ENCODE assay signal across 9 cellular contexts in genomic region chr17:58416937-58417299, GRCh38. TPM values are rescaled to one million over a fixed set of nuclear protein-coding genes. Genes with fewer than 3 reads are reported as not detected.
DNase-seq lines count a peak whose midpoint lies in the region; ATAC-seq and TF ChIP-seq lines count a peak whose summit lies in the region.
"Had no signal": no experiment of that assay in that cellular context is flagged by ENCODE, and none has a peak within 500 bp of the region (broad histone marks: within the 10 kb centered on the region; RNA-seq: fewer than 3 reads in every experiment).

No MANE protein-coding gene starts in this region.

- H4K20me1 ChIP-seq in OCI-LY7 (ENCODE audit: insufficient read depth, low read length), result no peaks in the 10 kb centered on the region

- peak overlapping the region in 3 of 7 donors; percentile 2 to 37 (median 6) for H3K4me3 Mint-ChIP-seq in CD8-positive, alpha-beta memory T cell
- peak overlapping the region; percentile 75 for H3K4me3 Mint-ChIP-seq in neural crest cell

- peaks cover 15% of the 10 kb centered on the region for H3K4me1 ChIP-seq in CD8-positive, alpha-beta memory T cell (ENCODE audit: insufficient read depth, low read length)
- H3K4me1 ChIP-seq in OCI-LY7 (ENCODE audit: insufficient read depth, low read length, poor library complexity, severe bottlenecking) (peaks cover 18% of the 10 kb centered on the region), esophagus squamous epithelium (peaks cover 0 to 30% (median 0%) of the 10 kb centered on the region in 3 donors)

- POLR2A ChIA-PET in CD8-positive, alpha-beta memory T cell (lab: Charles Lee), result interaction anchor here (1.1 to 2.8 kb wide), 6 partner anchors 62 to 100 kb away, joined by 6 to 15 read pairs (median 8); partner anchors contain the start of genes SUPT4H1 and TSPOAP1
- POLR2A ChIA-PET in OCI-LY7 (lab: Charles Lee), result interaction anchor here (0.5 to 2.3 kb wide), 9 partner anchors 13 to 573 kb away, joined by 3 to 17 read pairs (median 4); partner anchors contain the start of gene DYNLL2

- no peaks in the 10 kb centered on the region for H3K36me3 ChIP-seq in CD8-positive, alpha-beta memory T cell (ENCODE audit: insufficient read depth, low read length)
- H3K36me3 ChIP-seq in OCI-LY7 (ENCODE audit: insufficient read depth, low read length) (no peaks in the 10 kb centered on the region), esophagus squamous epithelium (no peaks in the 10 kb centered on the region)

- 33 to 43% methylated on average over 6 of the region's 6 CpGs for WGBS in esophagus squamous epithelium, 2 donors

- no peaks in the 10 kb centered on the region for H3K9me2 ChIP-seq in OCI-LY7 (ENCODE audit: insufficient read depth, low read length)

- no peak for DNase-seq in CD8-positive, alpha-beta memory T cell
- DNase-seq in OCI-LY7 (ENCODE audit: low spot score) (no peak), esophagus squamous epithelium (lab: John Stamatoyannopoulos, UW) (no peak), neural crest cell (ENCODE audit: low read depth, low spot score) (no peak), SHP77 (lab: John Stamatoyannopoulos, UW) (no peak), DMS79 (lab: John Stamatoyannopoulos, UW) (no peak)

- H3K79me2 ChIP-seq in OCI-LY7 (ENCODE audit: insufficient read depth, low read depth, low read length), result no peaks in the 10 kb centered on the region

- peak overlapping the region in 5 of 8 donors; percentile 17 to 77 (median 55) for H3K27ac Mint-ChIP-seq in CD8-positive, alpha-beta memory T cell
- no peak overlapping the region for H3K27ac Mint-ChIP-seq in neural crest cell (ENCODE audit: unreplicated experiment)

- H3K36me3 Mint-ChIP-seq in CD8-positive, alpha-beta memory T cell, result peaks cover 0 to 5% (median 0%) of the 10 kb centered on the region in 3 donors
- H3K36me3 Mint-ChIP-seq in neural crest cell (ENCODE audit: low read depth), result no peaks in the 10 kb centered on the region

- peak overlapping the region; percentile 51 for H3K4me2 ChIP-seq in OCI-LY7 (ENCODE audit: low read length)

- no peak for TF ChIP-seq POLR2A in esophagus squamous epithelium (IDR thresholded peaks at IDR 0.05)

- no peak overlapping the region for H3K27ac ChIP-seq in CD8-positive, alpha-beta memory T cell (ENCODE audit: low read depth, low read length)
- H3K27ac ChIP-seq in OCI-LY7 (ENCODE audit: low read depth, low read length, poor library complexity, severe bottlenecking) (no peak overlapping the region), esophagus squamous epithelium (peak overlapping the region; percentile 48 to 87 (median 80))

- TF ChIP-seq CTCF in OCI-LY7 (conservative IDR thresholded peaks at IDR 0.05; ENCODE audit: low read length), result no peak
- no peak for TF ChIP-seq CTCF in esophagus squamous epithelium (IDR thresholded peaks at IDR 0.05)
- TF ChIP-seq CTCF in neural crest cell (conservative IDR thresholded peaks at IDR 0.05), result no peak

- peak overlapping the region; percentile 15 for H3K4me3 ChIP-seq in CD8-positive, alpha-beta memory T cell (ENCODE audit: low read length)
- H3K4me3 ChIP-seq in OCI-LY7 (ENCODE audit: low read depth, low read length, poor library complexity, severe bottlenecking), result peak overlapping the region; percentile 8
- peak overlapping the region; percentile 41 to 60 (median 48) for H3K4me3 ChIP-seq in esophagus squamous epithelium

- peaks cover 9 to 19% (median 14%) of the 10 kb centered on the region in 3 donors for H3K4me1 Mint-ChIP-seq in CD8-positive, alpha-beta memory T cell
- peaks cover 24% of the 10 kb centered on the region for H3K4me1 Mint-ChIP-seq in neural crest cell

- CTCF ChIA-PET in CD8-positive, alpha-beta memory T cell (lab: Charles Lee), result interaction anchor here (0.6 to 6.5 kb wide), 24 partner anchors 9 to 295 kb away, joined by 3 to 98 read pairs (median 5); partner anchors contain the start of genes HSF5 and SUPT4H1
- CTCF ChIA-PET in OCI-LY7 (lab: Charles Lee; ENCODE audit: unreplicated experiment), result interaction anchor here (1.2 to 1.5 kb wide), 3 partner anchors 10 to 65 kb away, joined by 3 to 8 read pairs (median 5); partner anchors contain the start of gene SUPT4H1

- no peaks in the 10 kb centered on the region for H3K27me3 Mint-ChIP-seq in CD8-positive, alpha-beta memory T cell
- peaks cover 13% of the 10 kb centered on the region for H3K27me3 Mint-ChIP-seq in neural crest cell (ENCODE audit: low read depth)

- H2AFZ ChIP-seq in OCI-LY7 (ENCODE audit: low read length), result peak overlapping the region; percentile 9; the same call in 1 of the 2 replicates

- intact Hi-C loops in OCI-LY7 (cut with micrococcal nuclease; ENCODE audit: unreplicated experiment), result loop anchor here (1.0 to 5.0 kb wide), 3 partner anchors 50 to 88 kb away; partner anchors contain the start of genes SUPT4H1 and TSPOAP1
- intact Hi-C loops in esophagus squamous epithelium (cut with DNase I), result no loop called here

- no peaks in the 10 kb centered on the region for H3K27me3 ChIP-seq in CD8-positive, alpha-beta memory T cell (ENCODE audit: insufficient read depth, low read length, poor library complexity, severe bottlenecking)
- peaks cover 0 to 9% (median 0%) of the 10 kb centered on the region in 4 donors for H3K27me3 ChIP-seq in esophagus squamous epithelium

- no peaks in the 10 kb centered on the region for H3K9me3 ChIP-seq in CD8-positive, alpha-beta memory T cell (ENCODE audit: low read length)
- H3K9me3 ChIP-seq in OCI-LY7 (ENCODE audit: low read length), result no peaks in the 10 kb centered on the region
- no peaks in the 10 kb centered on the region for H3K9me3 ChIP-seq in esophagus squamous epithelium

- ATAC-seq in GM18511 (IDR thresholded peaks at IDR 0.05; ENCODE audit: unreplicated experiment) (no peak), HG02571 (IDR thresholded peaks at IDR 0.05; ENCODE audit: unreplicated experiment) (no peak)

- BruUV-seq in OCI-LY7 (replicated peaks; lab: Mats Ljungman, UMichigan), result no TSS peak

- H3K9me3 Mint-ChIP-seq in CD8-positive, alpha-beta memory T cell, result no peaks in the 10 kb centered on the region
- H3K9me3 Mint-ChIP-seq in neural crest cell, result no peaks in the 10 kb centered on the region

RNA-seq across cellular contexts. Expression of gene RNF43, which starts 0.4 kb away (rescaled TPM):
- 1 to 10 TPM in 1 of 2 experiments, under 1 TPM in 1; 0.47 to 1.2 TPM for total RNA-seq in CD8-positive, alpha-beta memory T cell
- polyA plus RNA-seq in CD8-positive, alpha-beta memory T cell, result 1.4 TPM
- total RNA-seq in OCI-LY7 (2014; rRNA removed; shearing (Covaris generic)), result 0.19 and 0.39 TPM in 2 replicates
- total RNA-seq in OCI-LY7 (2022), result 0.50 and 0.80 TPM in 2 replicates
- 10 to 100 TPM in 1 of 4 donors, 1 to 10 TPM in 3; 6.4 to 13.8 (median 8.1) TPM for total RNA-seq in esophagus squamous epithelium
- total RNA-seq in neural crest cell, result 2.0 and 3.2 TPM in 2 replicates
- total RNA-seq: dermis microvascular lymphatic vessel endothelial cell had no signal

Comparison
In these comparisons a context has a peak if more than half of its experiments do, and no peak if none do; other contexts are left out.
1. H3K27ac ChIP-seq: peak in esophagus squamous epithelium (4 of 4); none in CD8-positive, alpha-beta memory T cell (single experiment) and OCI-LY7 (single experiment).
2. Peak in every context shown above with its lines, with median percentiles within 50 percentile points of each other: H3K4me3 ChIP-seq.